ENCODE assay signal across 29 cellular contexts in genomic region chr2:204945376-204945775, GRCh38.
"Had no signal": no experiment of that assay in that cellular context is flagged by ENCODE, and none has a peak within 500 bp of the region (broad histone marks: within the 10 kb centered on the region; RNA-seq: fewer than 3 reads in every experiment).

No MANE protein-coding gene starts in this region.

- H3K27me3 ChIP-seq: brain microvascular endothelial cell, MG63, SJCRH30 had no signal

- H3K4me3 Mint-ChIP-seq: activated CD4-positive, alpha-beta T cell treated with anti-CD3 and anti-CD28 coated beads, Interleukin-2, amount 10 ng/mL, durations not matched to agents 24 days and 14 days; activated CD8-positive, alpha-beta T cell treated with anti-CD3 and anti-CD28 coated beads for 36 hours; activated T-cell treated with anti-CD3 and anti-CD28 coated beads, Interleukin-2, amount 50 U/mL, for 72 hours; activated T-helper 17 cell treated with anti-CD3 and anti-CD28 coated beads, Interleukin-2, amount 50 U/mL, for 72 hours had no signal

- H3K4me3 ChIP-seq: MG63, SJCRH30, SK-N-MC had no signal

- DNase-seq: activated CD4-positive, alpha-beta T cell treated with anti-CD3 and anti-CD28 coated beads, Interleukin-2, amount 10 ng/mL, durations not matched to agents 24 days and 14 days; activated CD4-positive, alpha-beta T cell treated with anti-CD3 and anti-CD28 coated beads, Interleukin-2, amount 50 U/mL, for 4 hours; activated CD8-positive, alpha-beta T cell treated with anti-CD3 and anti-CD28 coated beads for 36 hours; activated effector memory CD4-positive, alpha-beta T cell treated with anti-CD3 and anti-CD28 coated beads, Interleukin-2, amount 50 U/mL, for 16 hours; activated naive CD4-positive, alpha-beta T cell; activated T-cell treated with anti-CD3 and anti-CD28 coated beads, Interleukin-2, amount 50 U/mL, for 1 hour; activated T-cell treated with anti-CD3 and anti-CD28 coated beads, Interleukin-2, amount 50 U/mL, for 72 hours; amniotic stem cell; aorta; brain microvascular endothelial cell; central memory CD4-positive, alpha-beta T cell; MG63; NCI-H1048; NCI-H1105 treated with DMSO at 0.1 percent for 48 hours; NCI-H1436; NCI-H1694; NCI-H1930; NCI-H2081 treated with DMSO at 0.1 percent for 48 hours; NCI-H226; NCI-H446 treated with DMSO at 0.1 percent for 48 hours; NCI-H524; NCI-H69; SHP77; SJCRH30; T1000 had no signal

- H3K36me3 ChIP-seq: brain microvascular endothelial cell, MG63, SJCRH30 had no signal

- ATAC-seq: activated CD8-positive, alpha-beta T cell treated with anti-CD3 and anti-CD28 coated beads for 36 hours; activated naive CD4-positive, alpha-beta T cell treated with anti-CD3 and anti-CD28 coated beads, Interleukin-2, amount 50 U/mL, for 72 hours; activated T-cell treated with anti-CD3 and anti-CD28 coated beads, Interleukin-2, amount 50 U/mL, for 72 hours; activated T-helper 17 cell treated with anti-CD3 and anti-CD28 coated beads, Interleukin-2, amount 50 U/mL, for 72 hours; Panc1 had no signal

- H3K4me1 ChIP-seq: SJCRH30 had no signal

- H3K27ac ChIP-seq: brain microvascular endothelial cell, SJCRH30, SK-N-MC had no signal

- H3K27ac Mint-ChIP-seq: activated CD4-positive, alpha-beta T cell treated with anti-CD3 and anti-CD28 coated beads, Interleukin-2, amount 10 ng/mL, durations not matched to agents 24 days and 14 days; activated CD8-positive, alpha-beta T cell treated with anti-CD3 and anti-CD28 coated beads for 36 hours; activated naive CD4-positive, alpha-beta T cell treated with anti-CD3 and anti-CD28 coated beads, Interleukin-2, amount 50 U/mL, for 72 hours; activated T-cell treated with anti-CD3 and anti-CD28 coated beads, Interleukin-2, amount 50 U/mL, for 72 hours; activated T-helper 17 cell treated with anti-CD3 and anti-CD28 coated beads, Interleukin-2, amount 50 U/mL, for 72 hours had no signal

- H3K27me3 Mint-ChIP-seq: activated CD4-positive, alpha-beta T cell treated with anti-CD3 and anti-CD28 coated beads, Interleukin-2, amount 10 ng/mL, durations not matched to agents 24 days and 14 days; activated CD8-positive, alpha-beta T cell treated with anti-CD3 and anti-CD28 coated beads for 36 hours; activated T-helper 17 cell treated with anti-CD3 and anti-CD28 coated beads, Interleukin-2, amount 50 U/mL, for 72 hours had no signal
